ENCODE assay signal across 10 cellular contexts in genomic region chr17:77802811-77803220, GRCh38.
DNase-seq lines count a peak whose midpoint lies in the region; ATAC-seq and TF ChIP-seq lines count a peak whose summit lies in the region.
"Had no signal": no experiment of that assay in that cellular context is flagged by ENCODE, and none has a peak within 500 bp of the region (broad histone marks: within the 10 kb centered on the region; RNA-seq: fewer than 3 reads in every experiment).

No MANE protein-coding gene starts in this region.

- peaks cover 11% of the 10 kb centered on the region for H3K27me3 Mint-ChIP-seq in endothelial cell (ENCODE audit: unreplicated experiment)
- peaks cover 24% of the 10 kb centered on the region for H3K27me3 Mint-ChIP-seq in activated T-cell treated with anti-CD3 and anti-CD28 coated beads, Interleukin-2, amount 50 U/mL, for 72 hours (ENCODE audit: low read depth)
- H3K27me3 Mint-ChIP-seq in T-helper 17 cell, result peaks cover 38% of the 10 kb centered on the region
- peaks cover 33% of the 10 kb centered on the region for H3K27me3 Mint-ChIP-seq in T-helper 2 cell treated with Interferon-gamma antibody and Interleukin-4, amounts not matched to agents 5 μg/mL and 100 μg/mL, for 36 hours (ENCODE audit: low read depth)

- H2BK12ac ChIP-seq in neuronal stem cell (ENCODE audit: low read length), result no peak overlapping the region

- DNase-seq in Daoy (ENCODE audit: low read depth) (peak; percentile 48), NCI-H345 treated with DMSO at 0.1 percent for 48 hours (lab: John Stamatoyannopoulos, UW; ENCODE audit: unreplicated experiment) (peak; percentile 62), endothelial cell (ENCODE audit: low spot score) (peak; percentile 34), neuronal stem cell (ENCODE audit: low spot score) (peak; percentile 66), T-helper 17 cell (no peak)
- no peak for DNase-seq in activated T-cell treated with anti-CD3 and anti-CD28 coated beads, Interleukin-2, amount 50 U/mL, for 72 hours
- no peak for DNase-seq in stimulated activated CD4-positive, alpha-beta T cell treated with anti-CD3 and anti-CD28 coated beads, Interleukin-2, amount 100 ng/mL, for 24 hours
- DNase-seq in T-helper 2 cell treated with Interferon-gamma antibody and Interleukin-4, amounts not matched to agents 5 μg/mL and 100 μg/mL, for 36 hours (ENCODE audit: low spot score), result no peak
- DNase-seq: EL had no signal

- H2BK5ac ChIP-seq in neuronal stem cell (ENCODE audit: low read length), result no peak overlapping the region

- peaks cover 13 to 24% of the 10 kb centered on the region in 2 donors for H3K4me1 ChIP-seq in neuronal stem cell (ENCODE audit: control insufficient read depth in 2 of 2, insufficient read depth in 1 of 2, low read depth in 1 of 2, low read length in 2 of 2)

- H3K27ac Mint-ChIP-seq in endothelial cell (ENCODE audit: unreplicated experiment) (no peak overlapping the region), T-helper 17 cell (no peak overlapping the region)
- H3K27ac Mint-ChIP-seq in activated T-cell treated with anti-CD3 and anti-CD28 coated beads, Interleukin-2, amount 50 U/mL, for 72 hours, result no peak overlapping the region
- H3K27ac Mint-ChIP-seq in T-helper 2 cell treated with Interferon-gamma antibody and Interleukin-4, amounts not matched to agents 5 μg/mL and 100 μg/mL, for 36 hours, result no peak overlapping the region
- H3K27ac Mint-ChIP-seq: stimulated activated memory B cell treated with anti-CD40 and anti-IgM and Interleukin-4, amounts not matched to agents 10 μg/mL and 1 μg/mL and 100 μg/mL, for 72 hours had no signal

- H3K36me3 Mint-ChIP-seq in endothelial cell (ENCODE audit: low read depth, unreplicated experiment) (no peaks in the 10 kb centered on the region), T-helper 17 cell (ENCODE audit: low read depth) (peaks cover 2% of the 10 kb centered on the region)
- no peaks in the 10 kb centered on the region for H3K36me3 Mint-ChIP-seq in activated T-cell treated with anti-CD3 and anti-CD28 coated beads, Interleukin-2, amount 50 U/mL, for 72 hours (ENCODE audit: insufficient read depth in 2 of 2)
- H3K36me3 Mint-ChIP-seq in T-helper 2 cell treated with Interferon-gamma antibody and Interleukin-4, amounts not matched to agents 5 μg/mL and 100 μg/mL, for 36 hours (ENCODE audit: low read depth), result no peaks in the 10 kb centered on the region
- H3K36me3 Mint-ChIP-seq: stimulated activated memory B cell treated with anti-CD40 and anti-IgM and Interleukin-4, amounts not matched to agents 10 μg/mL and 1 μg/mL and 100 μg/mL, for 72 hours had no signal

- peaks cover 0 to 2% of the 10 kb centered on the region in 2 donors for H3K36me3 ChIP-seq in neuronal stem cell (replicated peaks in 1 of 2; ENCODE audit: control insufficient read depth in 2 of 2, insufficient read depth in 2 of 2, low read length in 2 of 2)

- H3K27me3 ChIP-seq in neuronal stem cell (ENCODE audit: control insufficient read depth in 3 of 3, insufficient read depth in 3 of 3, low read depth in 1 of 3, low read length in 3 of 3), result peaks cover 0 to 6% (median 5%) of the 10 kb centered on the region in 3 experiments

- H3K4me1 Mint-ChIP-seq in endothelial cell (ENCODE audit: unreplicated experiment), result no peaks in the 10 kb centered on the region
- H3K4me1 Mint-ChIP-seq in activated T-cell treated with anti-CD3 and anti-CD28 coated beads, Interleukin-2, amount 50 U/mL, for 72 hours (ENCODE audit: low read depth), result peaks cover 19% of the 10 kb centered on the region
- peaks cover 17% of the 10 kb centered on the region for H3K4me1 Mint-ChIP-seq in T-helper 17 cell
- no peaks in the 10 kb centered on the region for H3K4me1 Mint-ChIP-seq in T-helper 2 cell treated with Interferon-gamma antibody and Interleukin-4, amounts not matched to agents 5 μg/mL and 100 μg/mL, for 36 hours (ENCODE audit: low read depth)

- H2AK5ac ChIP-seq in neuronal stem cell (ENCODE audit: low read depth, low read length), result no peak overlapping the region

- no peak overlapping the region for H3K27ac ChIP-seq in neuronal stem cell (replicated peaks; ENCODE audit: low read length)

- H3K23ac ChIP-seq in neuronal stem cell (ENCODE audit: low read depth, low read length, poor library complexity), result no peak overlapping the region

- no CpG with 5 or more reads among the region's 10 CpGs for WGBS in neuronal stem cell (ENCODE audit: extremely low coverage in 2 of 2, insufficient read length in 2 of 2, insufficient replicate concordance in 1 of 2), 2 donors

- no peak overlapping the region for H2BK15ac ChIP-seq in neuronal stem cell (ENCODE audit: low read length)

- no peak overlapping the region for H3K4me3 Mint-ChIP-seq in endothelial cell (ENCODE audit: unreplicated experiment)
- no peak overlapping the region for H3K4me3 Mint-ChIP-seq in activated T-cell treated with anti-CD3 and anti-CD28 coated beads, Interleukin-2, amount 50 U/mL, for 72 hours
- no peak overlapping the region for H3K4me3 Mint-ChIP-seq in T-helper 17 cell
- no peak overlapping the region for H3K4me3 Mint-ChIP-seq in T-helper 2 cell treated with Interferon-gamma antibody and Interleukin-4, amounts not matched to agents 5 μg/mL and 100 μg/mL, for 36 hours
- H3K4me3 Mint-ChIP-seq: stimulated activated memory B cell treated with anti-CD40 and anti-IgM and Interleukin-4, amounts not matched to agents 10 μg/mL and 1 μg/mL and 100 μg/mL, for 72 hours had no signal

- H3K9me3 Mint-ChIP-seq in endothelial cell (ENCODE audit: unreplicated experiment), result no peaks in the 10 kb centered on the region
- H3K9me3 Mint-ChIP-seq in activated T-cell treated with anti-CD3 and anti-CD28 coated beads, Interleukin-2, amount 50 U/mL, for 72 hours, result no peaks in the 10 kb centered on the region
- no peaks in the 10 kb centered on the region for H3K9me3 Mint-ChIP-seq in T-helper 2 cell treated with Interferon-gamma antibody and Interleukin-4, amounts not matched to agents 5 μg/mL and 100 μg/mL, for 36 hours

- H3K9me3 ChIP-seq in neuronal stem cell (replicated peaks in 1 of 2; ENCODE audit: control insufficient read depth in 2 of 2, insufficient read depth in 1 of 2, low read depth in 1 of 2, low read length in 2 of 2) (peaks cover 0 to 4% of the 10 kb centered on the region in 2 donors), T-helper 17 cell (ENCODE audit: control insufficient read depth, low read length, poor library complexity, severe bottlenecking) (no peaks in the 10 kb centered on the region)

- H3K18ac ChIP-seq in neuronal stem cell (ENCODE audit: low read length), result peak overlapping the region; percentile 25

- H3K4ac ChIP-seq in neuronal stem cell (ENCODE audit: low read length), result no peak overlapping the region

- H2BK120ac ChIP-seq in neuronal stem cell (ENCODE audit: low read depth, low read length), result no peak overlapping the region

- H3K79me1 ChIP-seq in neuronal stem cell (ENCODE audit: low read depth, low read length), result peaks cover 2% of the 10 kb centered on the region

- no peak overlapping the region for H4K91ac ChIP-seq in neuronal stem cell (ENCODE audit: low read depth, low read length, poor library complexity)

- no peak for ATAC-seq in activated T-cell treated with anti-CD3 and anti-CD28 coated beads, Interleukin-2, amount 50 U/mL, for 72 hours (replicated peaks in 1 of 2)
- no peak for ATAC-seq in T-helper 17 cell
- ATAC-seq: stimulated activated memory B cell treated with anti-CD40 and anti-IgM and Interleukin-4, amounts not matched to agents 10 μg/mL and 1 μg/mL and 100 μg/mL, for 72 hours had no signal

- no peak overlapping the region for H3K4me3 ChIP-seq in neuronal stem cell (ENCODE audit: low read length in 2 of 2)

- no peak overlapping the region for H3K14ac ChIP-seq in neuronal stem cell (ENCODE audit: low read length)

- H4K8ac ChIP-seq in neuronal stem cell (ENCODE audit: low read depth, low read length), result no peak overlapping the region

- peak overlapping the region; percentile 72 for H3K4me2 ChIP-seq in neuronal stem cell (ENCODE audit: insufficient read depth, low read length, poor library complexity, severe bottlenecking)

- no peak overlapping the region for H3K9ac ChIP-seq in neuronal stem cell (ENCODE audit: low read depth, low read length, poor library complexity)

- H2AFZ ChIP-seq in neuronal stem cell (ENCODE audit: low read length), result no peak overlapping the region

- no peak for TF ChIP-seq CTCF in endothelial cell (IDR thresholded peaks at IDR 0.05; ENCODE audit: unreplicated experiment)

Comparison
In these comparisons a context has a peak if more than half of its experiments do, and no peak if none do; other contexts are left out.
1. DNase-seq: peak in Daoy (single experiment), NCI-H345 treated with DMSO at 0.1 percent for 48 hours (single experiment), endothelial cell (single experiment) and neuronal stem cell (single experiment); none in activated T-cell treated with anti-CD3 and anti-CD28 coated beads, Interleukin-2, amount 50 U/mL, for 72 hours (0 of 2), T-helper 17 cell (0 of 3), stimulated activated CD4-positive, alpha-beta T cell treated with anti-CD3 and anti-CD28 coated beads, Interleukin-2, amount 100 ng/mL, for 24 hours (0 of 2) and T-helper 2 cell treated with Interferon-gamma antibody and Interleukin-4, amounts not matched to agents 5 μg/mL and 100 μg/mL, for 36 hours (single experiment).